ENCODE assay signal across 16 cellular contexts in the genomic region with DNA sequence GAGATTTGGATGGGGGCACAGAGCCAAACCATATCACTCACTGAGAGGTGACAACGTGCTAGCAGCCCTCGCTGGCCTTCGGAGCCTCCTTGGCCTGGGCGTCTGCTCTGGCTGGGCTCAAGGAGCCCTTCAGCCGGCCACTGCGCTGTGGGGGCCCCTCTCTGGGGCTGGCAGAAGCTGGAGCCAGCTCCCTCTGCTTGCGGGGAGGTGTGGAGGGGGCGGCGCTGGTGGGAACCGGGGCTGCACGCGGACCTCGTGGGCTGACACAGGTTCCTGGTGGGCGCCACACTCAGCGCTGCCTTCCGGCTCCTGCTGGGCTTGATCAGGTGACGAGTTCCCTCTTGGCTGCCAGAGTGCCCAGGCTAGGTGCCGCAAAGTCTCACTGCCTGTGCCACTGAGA.
DNase-seq lines count a peak whose midpoint lies in the region; ATAC-seq and TF ChIP-seq lines count a peak whose summit lies in the region.
"Had no signal": no experiment of that assay in that cellular context is flagged by ENCODE, and none has a peak within 500 bp of the region (broad histone marks: within the 10 kb centered on the region; RNA-seq: fewer than 3 reads in every experiment).

No MANE protein-coding gene starts in this region.

- no peak overlapping the region for H3K27ac ChIP-seq in RWPE2 (ENCODE audit: poor library complexity, severe bottlenecking)
- H3K27ac ChIP-seq: 22Rv1; A549; BLaER1 treated with 17β-estradiol and CSF1 and Interleukin-3, amounts not matched to agents 10 nM and 100 nM; C4-2B had no signal

- ATAC-seq in Right ventricle myocardium superior (ENCODE audit: poor library complexity), result no peak
- no peak for ATAC-seq in Right ventricle myocardium inferior
- no peak for ATAC-seq in RWPE2 (ENCODE audit: low read depth)
- ATAC-seq: A549; CD8-positive, alpha-beta T cell had no signal

- intact Hi-C loops in Right ventricle myocardium superior (cut with DNase I), result no loop called here
- intact Hi-C loops in Right ventricle myocardium inferior (cut with DNase I), result no loop called here
- intact Hi-C loops in posterior vena cava (cut with DNase I), result no loop called here

- no peak overlapping the region for H3K4me3 ChIP-seq in RWPE2 (ENCODE audit: severe bottlenecking)
- H3K4me3 ChIP-seq in H7 (ENCODE audit: insufficient read depth, low read depth, low read length), result no peak overlapping the region
- H3K4me3 ChIP-seq: A549; BLaER1 treated with 17β-estradiol and CSF1 and Interleukin-3, amounts not matched to agents 10 nM and 100 nM had no signal

- DNase-seq in Right ventricle myocardium superior (peak; percentile 29), Right ventricle myocardium inferior (ENCODE audit: missing footprints) (no peak), RWPE2 (ENCODE audit: low spot score) (peak; percentile 31), posterior vena cava (ENCODE audit: low spot score) (peak; percentile 64), H7 (no peak)
- DNase-seq: AML-193; Caco-2; Calu3; CD4-positive, alpha-beta T cell; CD8-positive, alpha-beta T cell; DMS79 treated with DMSO at 0.1 percent for 48 hours; GF-D8 had no signal

- TF ChIP-seq CTCF in RWPE2 (IDR thresholded peaks at IDR 0.05; ENCODE audit: poor library complexity, severe bottlenecking), result no peak

- H3K4me1 ChIP-seq in RWPE2 (ENCODE audit: insufficient read depth, poor library complexity, severe bottlenecking), result no peaks in the 10 kb centered on the region
- H3K4me1 ChIP-seq: A549; BLaER1 treated with 17β-estradiol and CSF1 and Interleukin-3, amounts not matched to agents 10 nM and 100 nM; Caco-2 had no signal

- no peaks in the 10 kb centered on the region for H3K9me3 ChIP-seq in RWPE2 (ENCODE audit: severe bottlenecking)
- H3K9me3 ChIP-seq: A549, Caco-2 had no signal

- H3K27me3 ChIP-seq in RWPE2 (ENCODE audit: insufficient read depth, poor library complexity, severe bottlenecking) (peaks cover 11% of the 10 kb centered on the region), H7 (ENCODE audit: control insufficient read depth, insufficient read depth, low read length) (no peaks in the 10 kb centered on the region)
- H3K27me3 ChIP-seq: BLaER1 treated with 17β-estradiol and CSF1 and Interleukin-3, amounts not matched to agents 10 nM and 100 nM had no signal

- H3K36me3 ChIP-seq in RWPE2 (ENCODE audit: low read depth), result no peaks in the 10 kb centered on the region
- H3K36me3 ChIP-seq in H7 (replicated peaks; ENCODE audit: control insufficient read depth, insufficient read depth, low read length), result no peaks in the 10 kb centered on the region
- H3K36me3 ChIP-seq: BLaER1 treated with 17β-estradiol and CSF1 and Interleukin-3, amounts not matched to agents 10 nM and 100 nM had no signal

Comparison
In these comparisons a context has a peak if more than half of its experiments do, and no peak if none do; other contexts are left out.
1. DNase-seq: peak in Right ventricle myocardium superior (single experiment), RWPE2 (single experiment) and posterior vena cava (single experiment); none in Right ventricle myocardium inferior (single experiment) and H7 (single experiment).